22 cellular contexts compared by ENCODE assay signal in genomic region chr1:69777933-69778332, GRCh38.
"Had no signal": no experiment of that assay in that cellular context is flagged by ENCODE, and none has a peak within 500 bp of the region (broad histone marks: within the 10 kb centered on the region; RNA-seq: fewer than 3 reads in every experiment).

No MANE protein-coding gene starts in this region.

- H3K27ac Mint-ChIP-seq: immature natural killer cell, memory B cell, mesothelial cell of epicardium, nephron had no signal

- H3K36me3 Mint-ChIP-seq: immature natural killer cell, memory B cell, mesothelial cell of epicardium had no signal

- H3K4me3 Mint-ChIP-seq: immature natural killer cell, memory B cell, mesothelial cell of epicardium, nephron had no signal

- H3K9me3 Mint-ChIP-seq: memory B cell, mesothelial cell of epicardium, nephron had no signal

- H3K27me3 Mint-ChIP-seq: memory B cell had no signal

- H3K4me1 ChIP-seq: gastroesophageal sphincter, left ventricle myocardium inferior, lower lobe of right lung, stomach had no signal

- H3K27me3 ChIP-seq: dorsolateral prefrontal cortex, gastroesophageal sphincter, stomach had no signal

- ATAC-seq: gastroesophageal sphincter, left cardiac atrium, lower lobe of right lung, right cardiac atrium had no signal

- H3K4me3 ChIP-seq: dorsolateral prefrontal cortex, gastroesophageal sphincter, left ventricle myocardium inferior, lower lobe of right lung, stomach, thoracic aorta had no signal

- H3K9me3 ChIP-seq: gastroesophageal sphincter, left ventricle myocardium inferior, lower lobe of right lung, stomach, thoracic aorta had no signal

- H3K36me3 ChIP-seq: gastroesophageal sphincter, left ventricle myocardium inferior, lower lobe of right lung, stomach, thoracic aorta had no signal

- H3K27ac ChIP-seq: gastroesophageal sphincter, left ventricle myocardium inferior, lower lobe of right lung, stomach, thoracic aorta had no signal

- DNase-seq: cortex of kidney; dorsolateral prefrontal cortex; effector CD8-positive, alpha-beta T cell; glutamatergic neuron; immature natural killer cell; kidney; left cardiac atrium; left ventricle myocardium inferior; lower lobe of right lung; posterior cingulate gyrus; right cardiac atrium; small intestine; stimulated activated CD4-positive, alpha-beta T cell treated with anti-CD3 and anti-CD28 coated beads, Interleukin-12 subunit alpha, Interleukin-12 subunit beta, amount 100 ng/mL, for 4 hours; stimulated activated naive CD4-positive, alpha-beta T cell; stomach; substantia nigra; trophoblast cell had no signal

- H3K4me1 Mint-ChIP-seq: immature natural killer cell, memory B cell, mesothelial cell of epicardium, nephron had no signal
